16 cellular contexts compared by ENCODE assay signal in genomic region chr20:51833326-51833725, GRCh38. TPM values are rescaled to one million over a fixed set of nuclear protein-coding genes. Genes with fewer than 3 reads are reported as not detected.
DNase-seq lines count a peak whose midpoint lies in the region; ATAC-seq and TF ChIP-seq lines count a peak whose summit lies in the region.
"Had no signal": no experiment of that assay in that cellular context is flagged by ENCODE, and none has a peak within 500 bp of the region (broad histone marks: within the 10 kb centered on the region; RNA-seq: fewer than 3 reads in every experiment).

No MANE protein-coding gene starts in this region.

- no peaks in the 10 kb centered on the region for H3K4me1 ChIP-seq in PC-3 (ENCODE audit: insufficient read depth, low read length)
- H3K4me1 ChIP-seq: A549, BE2C had no signal

- ATAC-seq in PC-3 (no peak), GM19023 (IDR thresholded peaks at IDR 0.05; ENCODE audit: unreplicated experiment) (no peak)
- ATAC-seq: A549 had no signal

- no peaks in the 10 kb centered on the region for H4K20me1 ChIP-seq in PC-3 (ENCODE audit: low read length)

- peak; percentile 38 for DNase-seq in HuH-7.5 (ENCODE audit: low spot score)
- peak; percentile 33 for DNase-seq in PC-3
- DNase-seq in nephron progenitor cell = no peak
- no peak for DNase-seq in type B pancreatic cell (ENCODE audit: extremely low spot score, unreplicated experiment)
- DNase-seq in retina = no peak
- no peak for DNase-seq in brain microvascular endothelial cell
- DNase-seq: BE2C; CD4-positive, alpha-beta memory T cell; DND-41; GDM1; GM23248; H7; IMR-90 had no signal

- H3K27ac Mint-ChIP-seq in nephron progenitor cell (peak overlapping the region; percentile 47), type B pancreatic cell (peak overlapping the region; percentile 82)
- H3K27ac Mint-ChIP-seq: CD4-positive, alpha-beta memory T cell had no signal

- H3K9me2 ChIP-seq in PC-3 (replicated peaks; ENCODE audit: low read length) = no peaks in the 10 kb centered on the region

- no peaks in the 10 kb centered on the region for H3K79me2 ChIP-seq in PC-3 (ENCODE audit: low read length)

- H3K27me3 Mint-ChIP-seq in nephron progenitor cell (ENCODE audit: low read depth, poor library complexity) (peaks cover 3% of the 10 kb centered on the region), type B pancreatic cell (peaks cover 2% of the 10 kb centered on the region)

- CTCF ChIA-PET in PC-3 (lab: Charles Lee) = no interaction called here

- H3K9me3 Mint-ChIP-seq in nephron progenitor cell = no peaks in the 10 kb centered on the region
- peaks cover 3% of the 10 kb centered on the region for H3K9me3 Mint-ChIP-seq in type B pancreatic cell

- no peak overlapping the region for H3K4me2 ChIP-seq in PC-3 (ENCODE audit: low read length)
- H3K4me2 ChIP-seq: A549 had no signal

- no peaks in the 10 kb centered on the region for H3F3A ChIP-seq in PC-3 (ENCODE audit: low read length, unreplicated experiment)

- intact Hi-C loops in PC-3 (cut with micrococcal nuclease) = no loop called here

- H3K36me3 ChIP-seq in PC-3 (ENCODE audit: low read depth, low read length) = no peaks in the 10 kb centered on the region
- H3K36me3 ChIP-seq in brain microvascular endothelial cell (replicated peaks) = no peaks in the 10 kb centered on the region
- H3K36me3 ChIP-seq: BE2C had no signal

- H3K4me1 Mint-ChIP-seq in nephron progenitor cell = peaks cover 70% of the 10 kb centered on the region
- H3K4me1 Mint-ChIP-seq in type B pancreatic cell (ENCODE audit: unreplicated experiment) = peaks cover 29% of the 10 kb centered on the region

- BruUV-seq in PC-3 (replicated peaks; lab: Mats Ljungman, UMichigan) = no TSS peak

- H3K36me3 Mint-ChIP-seq in nephron progenitor cell (ENCODE audit: low read depth) (no peaks in the 10 kb centered on the region), type B pancreatic cell (no peaks in the 10 kb centered on the region)
- H3K36me3 Mint-ChIP-seq: CD4-positive, alpha-beta memory T cell had no signal

- no peak overlapping the region for H3K27ac ChIP-seq in PC-3 (ENCODE audit: low read length)
- no peak overlapping the region for H3K27ac ChIP-seq in brain microvascular endothelial cell
- H3K27ac ChIP-seq: A549, C4-2B, GM23248 had no signal

- in situ Hi-C loops in brain microvascular endothelial cell (cut with HindIII; ENCODE audit: low pct_ligation_motif_present, low sequenced_read_pairs) = no loop called here

- H3K9ac ChIP-seq in PC-3 (ENCODE audit: low read length) = no peak overlapping the region
- H3K9ac ChIP-seq: GM23248 had no signal

- POLR2A ChIA-PET in PC-3 (lab: Charles Lee; ENCODE audit: unreplicated experiment) = no interaction called here

- no peak for TF ChIP-seq CTCF in PC-3 (conservative IDR thresholded peaks at IDR 0.05; ENCODE audit: low read depth, low read length)
- TF ChIP-seq CTCF in nephron progenitor cell (IDR thresholded peaks at IDR 0.05) = no peak
- no peak for TF ChIP-seq CTCF in type B pancreatic cell (conservative IDR thresholded peaks at IDR 0.05)
- TF ChIP-seq CTCF in brain microvascular endothelial cell (IDR thresholded peaks at IDR 0.05; ENCODE audit: low read depth, low read length, missing control alignments) = no peak

- no peaks in the 10 kb centered on the region for H3K9me3 ChIP-seq in PC-3 (ENCODE audit: low read length)
- H3K9me3 ChIP-seq: A549, BE2C had no signal

- H2AFZ ChIP-seq in PC-3 (ENCODE audit: low read length) = no peak overlapping the region
- H2AFZ ChIP-seq: GM23248 had no signal

- no peaks in the 10 kb centered on the region for H3K27me3 ChIP-seq in PC-3 (ENCODE audit: low read length)
- no peaks in the 10 kb centered on the region for H3K27me3 ChIP-seq in brain microvascular endothelial cell (replicated peaks)
- H3K27me3 ChIP-seq: BE2C had no signal

- H3K4me3 Mint-ChIP-seq in nephron progenitor cell = no peak overlapping the region
- peak overlapping the region; percentile 28 for H3K4me3 Mint-ChIP-seq in type B pancreatic cell
- H3K4me3 Mint-ChIP-seq: CD4-positive, alpha-beta memory T cell had no signal

- H3K4me3 ChIP-seq in PC-3 (ENCODE audit: low read length) = no peak overlapping the region
- H3K4me3 ChIP-seq in brain microvascular endothelial cell (ENCODE audit: low read depth, low read length) = no peak overlapping the region
- H3K4me3 ChIP-seq: A549, GM23248 had no signal

RNA-seq across cellular contexts. Expression of gene SALL4, which starts 31.0 kb away (rescaled TPM):
- total RNA-seq in PC-3 (2014; rRNA removed) (1.7 and 3.1 TPM in 2 replicates), type B pancreatic cell (ENCODE audit: low replicate concordance) (12.6 and 32.5 TPM in 2 replicates)
- total RNA-seq: GM23248, IMR-90 had no signal

Comparison
In these comparisons a context has a peak if more than half of its experiments do, and no peak if none do; other contexts are left out.
1. DNase-seq: peak in HuH-7.5 (single experiment) and PC-3 (single experiment); none in nephron progenitor cell (single experiment), type B pancreatic cell (single experiment), retina (single experiment) and brain microvascular endothelial cell (single experiment).